ENCODE assay signal across 1 cellular context in the genomic region with DNA sequence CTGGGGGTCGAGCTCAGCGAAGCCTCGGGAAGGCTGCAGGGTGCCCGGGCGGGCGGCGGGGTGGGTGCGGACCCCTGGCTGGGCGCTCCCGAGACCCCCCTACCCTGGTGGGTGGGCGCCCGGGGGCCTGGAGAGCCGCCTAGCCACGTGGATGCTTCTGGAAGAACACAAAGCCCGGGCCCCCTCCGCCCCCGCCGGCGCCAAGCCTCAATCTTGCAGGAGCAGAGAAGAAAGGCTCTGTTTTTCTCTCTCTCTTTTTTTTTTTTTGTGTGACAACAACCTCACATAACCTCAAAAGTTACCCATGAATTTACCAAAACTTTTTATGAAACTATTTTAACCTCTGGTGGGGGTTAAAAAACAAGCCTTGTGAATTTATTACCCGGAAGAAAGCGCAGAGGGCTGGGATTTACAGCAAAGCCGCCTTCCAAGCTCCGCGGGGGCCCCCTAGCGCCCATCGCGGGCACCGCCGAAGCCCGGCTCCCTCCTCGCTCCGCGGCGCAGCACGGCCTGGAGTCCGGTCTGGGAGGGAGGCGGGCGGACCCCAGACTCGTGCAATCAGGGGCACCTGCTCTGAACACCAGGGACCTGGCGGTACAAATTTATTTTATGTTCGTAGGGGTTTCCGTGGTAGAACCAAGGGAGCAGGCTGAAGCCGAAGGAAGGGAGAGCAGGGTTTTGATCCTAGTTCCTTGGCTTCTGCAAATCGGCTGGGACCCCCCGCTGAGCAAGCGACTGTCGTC.
A peak's percentile ranks its signal among the peaks of the same experiment; 100 is the strongest.
TF ChIP-seq lines count a peak whose summit lies in the region.

No MANE protein-coding gene starts in this region.

TF ChIP-seq in K562, 482 proteins besides CTCF, POLR2A, EP300 and RAD21 (continued from another document):
- TF ChIP-seq STAG1 (CRISPR knock-in tag; IDR thresholded peaks at IDR 0.05; ENCODE audit: borderline replicate concordance) (peak; percentile 85; the same call in 1 of the 2 replicates), XRCC5 (IDR thresholded peaks at IDR 0.05; ENCODE audit: low read depth, low read length) (peak; percentile 90), MEIS2 (IDR thresholded peaks at IDR 0.05; ENCODE audit: partially characterized antibody) (no peak), ZNF778 (CRISPR knock-in tag; IDR thresholded peaks at IDR 0.05) (no peak), MAZ (CRISPR knock-in tag; conservative IDR thresholded peaks at IDR 0.05 in 1 of 2, IDR thresholded peaks at IDR 0.05 in 1 of 2) (0 out of 4 replicates have a peak, but pooled peaks of 1 of the 2 experiments have one; percentile 12), OTX1 (CRISPR knock-in tag; IDR thresholded peaks at IDR 0.05) (no peak), RB1 (IDR thresholded peaks at IDR 0.05; ENCODE audit: low read depth) (peak; percentile 18; the same call in 1 of the 2 replicates), SMC3 (conservative IDR thresholded peaks at IDR 0.05; ENCODE audit: insufficient read depth, low read depth, low read length) (peak; percentile 77), C11orf30 (IDR thresholded peaks at IDR 0.05; ENCODE audit: low read depth) (no peak), SRSF1 (IDR thresholded peaks at IDR 0.05; ENCODE audit: low read depth, low read length) (no peak), ZBED1 (IDR thresholded peaks at IDR 0.05) (no peak), ELF1 (tag; IDR thresholded peaks at IDR 0.05) (peak; percentile 64), ZNF431 (CRISPR knock-in tag; IDR thresholded peaks at IDR 0.05) (no peak), CEBPG (CRISPR knock-in tag; IDR thresholded peaks at IDR 0.05) (no peak), CEBPG (tag; conservative IDR thresholded peaks at IDR 0.05 in 1 of 2, IDR thresholded peaks at IDR 0.05 in 1 of 2) (no peak), CXXC5 (CRISPR knock-in tag; IDR thresholded peaks at IDR 0.05) (0 out of 2 replicates have a peak, but pooled peaks have one; percentile 28), PTTG1 (tag; IDR thresholded peaks at IDR 0.05; ENCODE audit: low read depth) (no peak), ADNP (tag; IDR thresholded peaks at IDR 0.05) (no peak)
- TF ChIP-seq, protein P1, sequence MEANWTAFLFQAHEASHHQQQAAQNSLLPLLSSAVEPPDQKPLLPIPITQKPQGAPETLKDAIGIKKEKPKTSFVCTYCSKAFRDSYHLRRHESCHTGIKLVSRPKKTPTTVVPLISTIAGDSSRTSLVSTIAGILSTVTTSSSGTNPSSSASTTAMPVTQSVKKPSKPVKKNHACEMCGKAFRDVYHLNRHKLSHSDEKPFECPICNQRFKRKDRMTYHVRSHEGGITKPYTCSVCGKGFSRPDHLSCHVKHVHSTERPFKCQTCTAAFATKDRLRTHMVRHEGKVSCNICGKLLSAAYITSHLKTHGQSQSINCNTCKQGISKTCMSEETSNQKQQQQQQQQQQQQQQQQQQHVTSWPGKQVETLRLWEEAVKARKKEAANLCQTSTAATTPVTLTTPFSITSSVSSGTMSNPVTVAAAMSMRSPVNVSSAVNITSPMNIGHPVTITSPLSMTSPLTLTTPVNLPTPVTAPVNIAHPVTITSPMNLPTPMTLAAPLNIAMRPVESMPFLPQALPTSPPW (CRISPR knock-in tag; IDR thresholded peaks at IDR 0.05) = peak; percentile 20; the same call in 1 of the 2 replicates
- TF ChIP-seq, protein P2, sequence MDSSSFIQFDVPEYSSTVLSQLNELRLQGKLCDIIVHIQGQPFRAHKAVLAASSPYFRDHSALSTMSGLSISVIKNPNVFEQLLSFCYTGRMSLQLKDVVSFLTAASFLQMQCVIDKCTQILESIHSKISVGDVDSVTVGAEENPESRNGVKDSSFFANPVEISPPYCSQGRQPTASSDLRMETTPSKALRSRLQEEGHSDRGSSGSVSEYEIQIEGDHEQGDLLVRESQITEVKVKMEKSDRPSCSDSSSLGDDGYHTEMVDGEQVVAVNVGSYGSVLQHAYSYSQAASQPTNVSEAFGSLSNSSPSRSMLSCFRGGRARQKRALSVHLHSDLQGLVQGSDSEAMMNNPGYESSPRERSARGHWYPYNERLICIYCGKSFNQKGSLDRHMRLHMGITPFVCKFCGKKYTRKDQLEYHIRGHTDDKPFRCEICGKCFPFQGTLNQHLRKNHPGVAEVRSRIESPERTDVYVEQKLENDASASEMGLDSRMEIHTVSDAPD (CRISPR knock-in tag; IDR thresholded peaks at IDR 0.05) = no peak
- TF ChIP-seq, protein P3, sequence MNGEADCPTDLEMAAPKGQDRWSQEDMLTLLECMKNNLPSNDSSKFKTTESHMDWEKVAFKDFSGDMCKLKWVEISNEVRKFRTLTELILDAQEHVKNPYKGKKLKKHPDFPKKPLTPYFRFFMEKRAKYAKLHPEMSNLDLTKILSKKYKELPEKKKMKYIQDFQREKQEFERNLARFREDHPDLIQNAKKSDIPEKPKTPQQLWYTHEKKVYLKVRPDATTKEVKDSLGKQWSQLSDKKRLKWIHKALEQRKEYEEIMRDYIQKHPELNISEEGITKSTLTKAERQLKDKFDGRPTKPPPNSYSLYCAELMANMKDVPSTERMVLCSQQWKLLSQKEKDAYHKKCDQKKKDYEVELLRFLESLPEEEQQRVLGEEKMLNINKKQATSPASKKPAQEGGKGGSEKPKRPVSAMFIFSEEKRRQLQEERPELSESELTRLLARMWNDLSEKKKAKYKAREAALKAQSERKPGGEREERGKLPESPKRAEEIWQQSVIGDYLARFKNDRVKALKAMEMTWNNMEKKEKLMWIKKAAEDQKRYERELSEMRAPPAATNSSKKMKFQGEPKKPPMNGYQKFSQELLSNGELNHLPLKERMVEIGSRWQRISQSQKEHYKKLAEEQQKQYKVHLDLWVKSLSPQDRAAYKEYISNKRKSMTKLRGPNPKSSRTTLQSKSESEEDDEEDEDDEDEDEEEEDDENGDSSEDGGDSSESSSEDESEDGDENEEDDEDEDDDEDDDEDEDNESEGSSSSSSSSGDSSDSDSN (IDR thresholded peaks at IDR 0.05; ENCODE audit: borderline replicate concordance in 1 of 2, low read depth in 2 of 2, low read length in 2 of 2) = no peak
- TF ChIP-seq, protein P4, sequence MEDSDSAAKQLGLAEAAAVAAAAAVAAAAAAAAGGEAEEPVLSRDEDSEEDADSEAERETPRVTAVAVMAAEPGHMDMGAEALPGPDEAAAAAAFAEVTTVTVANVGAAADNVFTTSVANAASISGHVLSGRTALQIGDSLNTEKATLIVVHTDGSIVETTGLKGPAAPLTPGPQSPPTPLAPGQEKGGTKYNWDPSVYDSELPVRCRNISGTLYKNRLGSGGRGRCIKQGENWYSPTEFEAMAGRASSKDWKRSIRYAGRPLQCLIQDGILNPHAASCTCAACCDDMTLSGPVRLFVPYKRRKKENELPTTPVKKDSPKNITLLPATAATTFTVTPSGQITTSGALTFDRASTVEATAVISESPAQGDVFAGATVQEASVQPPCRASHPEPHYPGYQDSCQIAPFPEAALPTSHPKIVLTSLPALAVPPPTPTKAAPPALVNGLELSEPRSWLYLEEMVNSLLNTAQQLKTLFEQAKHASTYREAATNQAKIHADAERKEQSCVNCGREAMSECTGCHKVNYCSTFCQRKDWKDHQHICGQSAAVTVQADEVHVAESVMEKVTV (CRISPR knock-in tag; IDR thresholded peaks at IDR 0.05) = peak; percentile 77
- TF ChIP-seq, protein P5, sequence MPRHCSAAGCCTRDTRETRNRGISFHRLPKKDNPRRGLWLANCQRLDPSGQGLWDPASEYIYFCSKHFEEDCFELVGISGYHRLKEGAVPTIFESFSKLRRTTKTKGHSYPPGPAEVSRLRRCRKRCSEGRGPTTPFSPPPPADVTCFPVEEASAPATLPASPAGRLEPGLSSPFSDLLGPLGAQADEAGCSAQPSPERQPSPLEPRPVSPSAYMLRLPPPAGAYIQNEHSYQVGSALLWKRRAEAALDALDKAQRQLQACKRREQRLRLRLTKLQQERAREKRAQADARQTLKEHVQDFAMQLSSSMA (CRISPR knock-in tag; IDR thresholded peaks at IDR 0.05) = no peak
